Comparison of ENCODE assay signal across 9 cellular contexts in the genomic region with DNA sequence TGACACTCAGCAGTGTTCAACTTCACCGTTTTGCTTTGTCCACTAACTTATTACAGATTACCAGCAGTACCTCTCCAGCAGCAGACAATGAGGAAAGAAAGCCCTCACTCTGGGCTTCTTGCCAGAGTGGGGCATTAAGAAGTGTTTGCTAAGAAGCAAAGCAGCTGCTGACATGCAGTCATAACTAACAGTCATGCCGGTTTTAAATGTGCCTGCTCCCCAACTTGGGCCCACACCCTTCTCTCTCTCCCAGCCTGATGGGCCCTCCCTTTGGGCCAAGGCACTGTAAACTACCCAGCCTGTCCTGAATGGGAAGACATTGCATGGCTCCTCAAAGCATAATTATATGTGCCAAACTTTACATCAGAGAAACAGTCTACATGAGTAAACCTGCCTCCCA. TPM values are rescaled to one million over a fixed set of nuclear protein-coding genes. Genes with fewer than 3 reads are reported as not detected.
DNase-seq lines count a peak whose midpoint lies in the region; ATAC-seq, FAIRE-seq and TF ChIP-seq lines count a peak whose summit lies in the region.
"Had no signal": no experiment of that assay in that cellular context is flagged by ENCODE, and none has a peak within 500 bp of the region (broad histone marks: within the 10 kb centered on the region; RNA-seq: fewer than 3 reads in every experiment).

No MANE protein-coding gene starts in this region.

- CTCF ChIA-PET in SK-N-SH (lab: Yijun Ruan, JAX) (no interaction called here), HepG2 (lab: Yijun Ruan, JAX; ENCODE audit: low intra/inter-chr PET ratio, low total read pairs) (no interaction called here)

- no peaks in the 10 kb centered on the region for H3K4me1 ChIP-seq in SK-N-SH (ENCODE audit: control insufficient read depth in 1 of 2, insufficient read depth in 2 of 2, low read depth in 1 of 2, low read length in 1 of 2)
- no peaks in the 10 kb centered on the region for H3K4me1 ChIP-seq in HepG2 (ENCODE audit: insufficient read depth, low read length)

- no peak for TF ChIP-seq POLR2A in HepG2 (IDR thresholded peaks at IDR 0.05; ENCODE audit: insufficient read depth in 1 of 2, low read depth in 2 of 2, low read length in 2 of 2)

- no peak overlapping the region for H3K4me3 ChIP-seq in Jurkat, Clone E6-1 (ENCODE audit: low read length)
- no peak overlapping the region for H3K4me3 ChIP-seq in SK-N-SH (ENCODE audit: low read depth in 2 of 2, low read length in 1 of 2)
- no peak overlapping the region for H3K4me3 ChIP-seq in HepG2 (replicated peaks in 1 of 3; ENCODE audit: insufficient read depth in 1 of 3, low read depth in 2 of 3, low read length in 3 of 3)
- H3K4me3 ChIP-seq: coronary artery had no signal

- H3K27me3 ChIP-seq in SK-N-SH (ENCODE audit: insufficient read depth) (no peaks in the 10 kb centered on the region), HepG2 (ENCODE audit: control insufficient read depth in 1 of 2, insufficient read depth in 2 of 2, low read length in 2 of 2) (no peaks in the 10 kb centered on the region)

- no peak for FAIRE-seq in HepG2 (lab: Jason Lieb, UNC)

- H3K9me3 ChIP-seq in SK-N-SH (no peaks in the 10 kb centered on the region), HepG2 (ENCODE audit: low read length) (no peaks in the 10 kb centered on the region)

- TF ChIP-seq RAD21 in SK-N-SH (IDR thresholded peaks at IDR 0.05; ENCODE audit: low read length) (no peak), HepG2 (CRISPR knock-in tag; IDR thresholded peaks at IDR 0.05) (no peak)

- no peak overlapping the region for H3K9ac ChIP-seq in SK-N-SH
- no peak overlapping the region for H3K9ac ChIP-seq in HepG2 (ENCODE audit: insufficient read depth, low read depth, low read length)

- H3K9me2 ChIP-seq in SK-N-SH = no peaks in the 10 kb centered on the region

- no peak for ATAC-seq in HepG2

- H3K79me2 ChIP-seq in SK-N-SH (ENCODE audit: insufficient read depth) = no peaks in the 10 kb centered on the region
- H3K79me2 ChIP-seq in HepG2 (ENCODE audit: insufficient read depth, low read length) = no peaks in the 10 kb centered on the region

- no peaks in the 10 kb centered on the region for H3F3A ChIP-seq in SK-N-SH (replicated peaks; ENCODE audit: insufficient read depth)

- BruUV-seq in HepG2 (replicated peaks; lab: Mats Ljungman, UMichigan) = no TSS peak

- no peak for TF ChIP-seq CTCF in SK-N-SH (IDR thresholded peaks at IDR 0.05)
- TF ChIP-seq CTCF in HepG2 (CRISPR knock-in tag; IDR thresholded peaks at IDR 0.05) = no peak

- H3K4me2 ChIP-seq in SK-N-SH (no peak overlapping the region), HepG2 (ENCODE audit: low read depth, low read length) (no peak overlapping the region)

- in situ Hi-C loops in HepG2 (cut with HindIII; ENCODE audit: extremely low pct_ligation_motif_present, low pct_unique_long_range_greater_than_20kb) = no loop called here

- POLR2A ChIA-PET in SK-N-SH (lab: Yijun Ruan, JAX) (no interaction called here), HepG2 (lab: Yijun Ruan, JAX) (no interaction called here)

- WGBS in SK-N-SH (ENCODE audit: low lambda C conversion rate) = 0% methylated on average over 2 of the region's 2 CpGs
- 0% methylated on average over 2 of the region's 2 CpGs for WGBS in HepG2 (ENCODE audit: low lambda C conversion rate)

- intact Hi-C loops in HepG2 (cut with micrococcal nuclease; ENCODE audit: unreplicated experiment) = no loop called here

- no peaks in the 10 kb centered on the region for H3K36me3 ChIP-seq in SK-N-SH (replicated peaks in 1 of 2; ENCODE audit: control insufficient read depth in 1 of 2, insufficient read depth in 2 of 2, low read length in 1 of 2)
- no peaks in the 10 kb centered on the region for H3K36me3 ChIP-seq in HepG2 (replicated peaks in 1 of 2; ENCODE audit: control insufficient read depth in 1 of 2, insufficient read depth in 2 of 2, low read length in 2 of 2)

- H2AFZ ChIP-seq in SK-N-SH (ENCODE audit: low read depth) (peak overlapping the region; percentile 70; the same call in 1 of the 2 replicates), HepG2 (ENCODE audit: low read length) (no peak overlapping the region)

- H4K20me1 ChIP-seq in SK-N-SH (ENCODE audit: insufficient read depth) (no peaks in the 10 kb centered on the region), HepG2 (ENCODE audit: insufficient read depth, low read length) (no peaks in the 10 kb centered on the region)

- H3K27ac ChIP-seq in SK-N-SH (ENCODE audit: low read depth in 2 of 2, low read length in 1 of 2) (no peak overlapping the region), HepG2 (ENCODE audit: extremely low read length, insufficient read depth, low read length) (no peak overlapping the region)
- H3K27ac ChIP-seq: coronary artery had no signal

- TF ChIP-seq EP300 in SK-N-SH (IDR thresholded peaks at IDR 0.05; ENCODE audit: borderline replicate concordance in 1 of 2, low read depth in 1 of 2, low read length in 1 of 2) (no peak), HepG2 (IDR thresholded peaks at IDR 0.05; ENCODE audit: low read depth in 2 of 2, low read length in 2 of 2) (no peak), HepG2 (CRISPR knock-in tag; IDR thresholded peaks at IDR 0.05; ENCODE audit: borderline replicate concordance) (no peak)

- DNase-seq in COLO668 (lab: John Stamatoyannopoulos, UW; ENCODE audit: unreplicated experiment) (peak; percentile 30), SK-N-SH (no peak), iris pigment epithelial cell (ENCODE audit: low read depth) (peak; percentile 88), GM19240 (ENCODE audit: insufficient read length, low spot score) (no peak), HepG2 (ENCODE audit: low spot score) (no peak), hepatic stellate cell (ENCODE audit: low spot score) (no peak), germinal center (ENCODE audit: low spot score) (no peak)
- DNase-seq in Jurkat, Clone E6-1 (ENCODE audit: low read depth, low spot score) = peak; percentile 63

TF ChIP-seq in SK-N-SH, 30 proteins besides CTCF, POLR2A, EP300 and RAD21:
- TF ChIP-seq TAF1 (IDR thresholded peaks at IDR 0.05; ENCODE audit: borderline replicate concordance, low read depth, low read length) (no peak), TCF12 (IDR thresholded peaks at IDR 0.05) (peak; percentile 45; the same call in 1 of the 2 replicates), NFIC (IDR thresholded peaks at IDR 0.05; ENCODE audit: borderline replicate concordance) (peak; percentile 63), RCOR1 (IDR thresholded peaks at IDR 0.05; ENCODE audit: low read length) (no peak), PBX3 (IDR thresholded peaks at IDR 0.05) (0 out of 2 replicates have a peak, but pooled peaks have one; percentile 7)

TF ChIP-seq in HepG2, 621 proteins besides CTCF, POLR2A, EP300 and RAD21 (continues in another document):
- no peak for TF ChIP-seq MEIS1 (CRISPR knock-in tag; IDR thresholded peaks at IDR 0.05; ENCODE audit: borderline replicate concordance)

RNA-seq across cellular contexts. Expression of gene HHIP, which starts 54.6 kb away (rescaled TPM):
- 98.6 TPM for polyA plus RNA-seq in Jurkat, Clone E6-1 (2012; ENCODE audit: insufficient read depth, insufficient read length)
- 1.8 and 3.5 TPM in 2 replicates for polyA plus RNA-seq in SK-N-SH (2012; rRNA removed)
- polyA plus RNA-seq in SK-N-SH (2012; cell fraction: cytosol; rRNA removed) = 3.8 and 4.3 TPM in 2 replicates
- 1.9 and 2.7 TPM in 2 replicates for polyA plus RNA-seq in SK-N-SH (2012; cell fraction: nucleus; rRNA removed)
- total RNA-seq in HepG2 (2016; rRNA removed; fragmentation: Illumina TruSeq; extraction: Trizol) = not detected in 2 replicates
- total RNA-seq in HepG2 (2016; cell fraction: cytosol; rRNA removed; fragmentation: Illumina TruSeq; extraction: Trizol; ENCODE audit: low read depth) = not detected in 2 replicates
- not detected in 2 replicates for total RNA-seq in HepG2 (2016; cell fraction: insoluble cytoplasmic fraction; rRNA removed; fragmentation: Illumina TruSeq; extraction: Trizol)
- total RNA-seq in HepG2 (2016; cell fraction: membrane; rRNA removed; fragmentation: Illumina TruSeq; extraction: Trizol) = not detected in 2 replicates
- total RNA-seq in HepG2 (2016; cell fraction: nucleus; rRNA removed; fragmentation: Illumina TruSeq; extraction: Trizol) = not detected in 2 replicates
- not detected in 2 replicates for polyA plus RNA-seq in HepG2 (2011; rRNA removed)
- not detected in 2 replicates for polyA plus RNA-seq in HepG2 (2011; cell fraction: cytosol; rRNA removed)
- polyA plus RNA-seq in HepG2 (2011; cell fraction: nucleus; rRNA removed) = not detected in 2 replicates
- 0.09 TPM in 1 of 2 replicates, not detected in the other for polyA plus RNA-seq in HepG2 (2012)
- polyA plus RNA-seq in HepG2 (2016; cell fraction: cytosol; fragmentation: Illumina TruSeq; extraction: Trizol; ENCODE audit: low read depth) = not detected in 2 replicates
- polyA plus RNA-seq in HepG2 (2016; cell fraction: insoluble cytoplasmic fraction; fragmentation: Illumina TruSeq; extraction: Trizol; ENCODE audit: low read depth) = not detected in 2 replicates
- not detected in 2 replicates for polyA plus RNA-seq in HepG2 (2016; cell fraction: membrane; fragmentation: Illumina TruSeq; extraction: Trizol; ENCODE audit: low read depth)
- not detected in 2 replicates for polyA plus RNA-seq in HepG2 (2016; cell fraction: nucleus; fragmentation: Illumina TruSeq; extraction: Trizol; ENCODE audit: insufficient read depth, low read depth)
- not detected in 2 replicates for polyA minus RNA-seq in HepG2 (2011; rRNA and poly(A)+ RNA removed; ENCODE audit: low replicate concordance)
- not detected in 2 replicates for polyA minus RNA-seq in HepG2 (2011; cell fraction: cytosol; rRNA and poly(A)+ RNA removed)
- polyA minus RNA-seq in HepG2 (2011; cell fraction: nucleus; rRNA and poly(A)+ RNA removed) = not detected in 2 replicates

Comparison
In these comparisons a context has a peak if more than half of its experiments do, and no peak if none do; other contexts are left out.
1. DNase-seq: peak in COLO668 (single experiment), Jurkat, Clone E6-1 (single experiment) and iris pigment epithelial cell (single experiment); none in SK-N-SH (single experiment), GM19240 (single experiment), HepG2 (single experiment), hepatic stellate cell (single experiment) and germinal center (single experiment).